8 cellular contexts compared by ENCODE assay signal in the genomic region with DNA sequence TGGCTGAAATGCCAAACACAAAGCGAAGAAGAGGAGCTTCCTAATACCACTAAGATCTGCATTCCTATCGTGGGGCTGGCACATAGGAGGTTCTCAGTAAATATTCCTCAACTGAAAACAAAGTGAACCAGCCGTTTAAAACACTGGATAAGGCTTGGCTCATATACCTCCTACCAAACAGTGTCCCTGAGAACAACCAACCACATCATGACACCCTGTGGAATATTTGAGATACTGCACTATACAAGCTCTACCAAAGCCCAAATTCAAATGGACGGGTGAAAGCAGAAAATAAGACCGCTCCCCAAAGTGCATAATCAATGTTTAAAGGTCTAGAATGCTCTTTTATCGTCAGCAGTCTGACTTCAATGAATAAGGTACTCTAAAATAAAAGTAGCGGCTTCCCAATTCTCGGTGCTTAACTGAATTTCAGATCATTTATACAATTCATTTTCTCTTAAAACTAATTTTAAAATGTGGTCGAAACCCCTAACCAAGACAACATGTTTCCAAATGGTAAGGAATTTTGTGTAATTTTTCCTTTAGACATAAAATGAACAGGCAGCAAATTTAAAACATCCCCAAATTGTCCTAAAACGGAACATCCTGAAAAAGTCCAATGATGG.
A peak's percentile ranks its signal among the peaks of the same experiment; 100 is the strongest.
DNase-seq lines count a peak whose midpoint lies in the region; ATAC-seq and TF ChIP-seq lines count a peak whose summit lies in the region.

No MANE protein-coding gene starts in this region.

- DNase-seq in GM12864 (ENCODE audit: low read depth) (no peak), NCI-H2227 (lab: John Stamatoyannopoulos, UW; ENCODE audit: unreplicated experiment) (peak; percentile 32), colonic mucosa (no peak), midbrain (lab: John Stamatoyannopoulos, UW) (peak; percentile 27), NK-92 (lab: John Stamatoyannopoulos, UW; ENCODE audit: unreplicated experiment) (no peak)

- H3K9ac ChIP-seq in colonic mucosa (ENCODE audit: low read depth in 2 of 2, low read length in 2 of 2): no peak overlapping the region

- TF ChIP-seq CTCF in GM12864 (IDR thresholded peaks at IDR 0.05; ENCODE audit: low read depth, low read length, missing control alignments) (peak; percentile 32), colonic mucosa (IDR thresholded peaks at IDR 0.05) (peak; percentile 38)

- ATAC-seq in HG03342 (IDR thresholded peaks at IDR 0.05; ENCODE audit: unreplicated experiment) (no peak), HG02763 (IDR thresholded peaks at IDR 0.05; ENCODE audit: unreplicated experiment) (no peak), GM18867 (IDR thresholded peaks at IDR 0.05; ENCODE audit: unreplicated experiment) (no peak)

- intact Hi-C loops in colonic mucosa (cut with DNase I): loop anchor here (5.0 kb wide), 1 partner anchor 560 kb away; no protein-coding TSS in a partner anchor

- H3K36me3 ChIP-seq in colonic mucosa: no peaks in the 10 kb centered on the region

- no peaks in the 10 kb centered on the region for H3K9me3 ChIP-seq in colonic mucosa

- H3K4me3 ChIP-seq in GM12864 (ENCODE audit: low read depth, low read length) (no peak overlapping the region), colonic mucosa (no peak overlapping the region)

- no peaks in the 10 kb centered on the region for H3K27me3 ChIP-seq in colonic mucosa

- no peaks in the 10 kb centered on the region for H3K4me1 ChIP-seq in colonic mucosa

- H3K27ac ChIP-seq in colonic mucosa: no peak overlapping the region

Comparison
In these comparisons a context has a peak if more than half of its experiments do, and no peak if none do; other contexts are left out.
1. DNase-seq: peak in NCI-H2227 (single experiment) and midbrain (single experiment); none in GM12864 (single experiment), colonic mucosa (single experiment) and NK-92 (single experiment).